8 cellular contexts compared by ENCODE assay signal in genomic region chr1:153957744-153958110, GRCh38. TPM values are rescaled to one million over a fixed set of nuclear protein-coding genes. Genes with fewer than 3 reads are reported as not detected.
DNase-seq lines count a peak whose midpoint lies in the region; ATAC-seq and TF ChIP-seq lines count a peak whose summit lies in the region.

No MANE protein-coding gene starts in this region.

- CTCF ChIA-PET in activated CD8-positive, alpha-beta T cell treated with anti-CD3 and anti-CD28 coated beads, Interleukin-2, amount 10 ng/mL, durations not matched to agents 7 days and 5 days (lab: Charles Lee): interaction anchor here (3.2 to 5.4 kb wide), 4 partner anchors 10 to 29 kb away, joined by 10 to 48 read pairs (median 29); partner anchors contain the start of genes CREB3L4, DENND4B, JTB and RAB13

- H3K27me3 ChIP-seq in HL-60 (ENCODE audit: insufficient read depth, poor library complexity, severe bottlenecking) (no peaks in the 10 kb centered on the region), rectal smooth muscle tissue (ENCODE audit: control insufficient read depth, insufficient read depth, low read length) (no peaks in the 10 kb centered on the region)

- no peaks in the 10 kb centered on the region for H3K9me3 Mint-ChIP-seq in activated CD8-positive, alpha-beta T cell treated with anti-CD3 and anti-CD28 coated beads, Interleukin-2, amount 10 ng/mL, durations not matched to agents 7 days and 5 days (ENCODE audit: insufficient read depth)

- peak overlapping the region; percentile 91 for H3K9ac ChIP-seq in rectal smooth muscle tissue (ENCODE audit: low read length)

- H3K4me1 ChIP-seq in rectal smooth muscle tissue (ENCODE audit: control insufficient read depth, insufficient read depth, low read length): peaks cover 15% of the 10 kb centered on the region

- H3K4me3 ChIP-seq in AG10803 (ENCODE audit: low read length): peak overlapping the region; percentile 96
- peak overlapping the region; percentile 96 for H3K4me3 ChIP-seq in HL-60 (replicated peaks; ENCODE audit: insufficient read depth, low read length)
- H3K4me3 ChIP-seq in foreskin fibroblast (ENCODE audit: low read depth in 1 of 2, low read length in 2 of 2): peak overlapping the region; percentile 59 to 93
- H3K4me3 ChIP-seq in rectal smooth muscle tissue (ENCODE audit: low read length): peak overlapping the region; percentile 93

- DNase-seq in AG10803 (ENCODE audit: low read depth) (no peak), HL-60 (ENCODE audit: low read depth in 1 of 2, low spot score in 1 of 2) (peak in 1 of 2 experiments; percentile 42), foreskin fibroblast (peak in 1 of 2 donors; percentile 48), T-helper 9 cell (no peak), pons (ENCODE audit: low spot score) (no peak)
- peak; percentile 62 for DNase-seq in activated CD8-positive, alpha-beta T cell treated with anti-CD3 and anti-CD28 coated beads, Interleukin-2, amount 10 ng/mL, durations not matched to agents 7 days and 5 days

- peak overlapping the region; percentile 94 for H3K27ac Mint-ChIP-seq in activated CD8-positive, alpha-beta T cell treated with anti-CD3 and anti-CD28 coated beads, Interleukin-2, amount 10 ng/mL, durations not matched to agents 7 days and 5 days

- peaks cover 71% of the 10 kb centered on the region for H3K4me1 Mint-ChIP-seq in activated CD8-positive, alpha-beta T cell treated with anti-CD3 and anti-CD28 coated beads, Interleukin-2, amount 10 ng/mL, durations not matched to agents 7 days and 5 days (ENCODE audit: low read depth)

- peak overlapping the region; percentile 88 for H3K27ac ChIP-seq in HL-60 (replicated peaks)
- H3K27ac ChIP-seq in rectal smooth muscle tissue (ENCODE audit: low read depth, low read length): peak overlapping the region; percentile 89

- no peaks in the 10 kb centered on the region for H3K27me3 Mint-ChIP-seq in activated CD8-positive, alpha-beta T cell treated with anti-CD3 and anti-CD28 coated beads, Interleukin-2, amount 10 ng/mL, durations not matched to agents 7 days and 5 days (ENCODE audit: low read depth)

- POLR2A ChIA-PET in activated CD8-positive, alpha-beta T cell treated with anti-CD3 and anti-CD28 coated beads, Interleukin-2, amount 10 ng/mL, durations not matched to agents 7 days and 5 days (lab: Charles Lee): interaction anchor here (1.1 to 7.4 kb wide), 7 partner anchors 10 to 35 kb away, joined by 3 to 63 read pairs (median 13); partner anchors contain the start of genes CREB3L4, DENND4B, GATAD2B and JTB

- no peak for TF ChIP-seq CTCF in AG10803 (conservative IDR thresholded peaks at IDR 0.05; ENCODE audit: low read length)
- TF ChIP-seq CTCF in HL-60 (IDR thresholded peaks at IDR 0.05; ENCODE audit: insufficient read depth, low read length): no peak
- TF ChIP-seq CTCF in foreskin fibroblast (IDR thresholded peaks at IDR 0.05; ENCODE audit: low read depth, low read length): no peak

- peak; percentile 28 for ATAC-seq in activated CD8-positive, alpha-beta T cell treated with anti-CD3 and anti-CD28 coated beads, Interleukin-2, amount 10 ng/mL, durations not matched to agents 7 days and 5 days

- peaks cover 7% of the 10 kb centered on the region for H3K36me3 ChIP-seq in rectal smooth muscle tissue (ENCODE audit: control insufficient read depth, insufficient read depth, low read length)

- H3K36me3 Mint-ChIP-seq in activated CD8-positive, alpha-beta T cell treated with anti-CD3 and anti-CD28 coated beads, Interleukin-2, amount 10 ng/mL, durations not matched to agents 7 days and 5 days (ENCODE audit: low read depth): peaks cover 39% of the 10 kb centered on the region

- H3K4me3 Mint-ChIP-seq in activated CD8-positive, alpha-beta T cell treated with anti-CD3 and anti-CD28 coated beads, Interleukin-2, amount 10 ng/mL, durations not matched to agents 7 days and 5 days: peak overlapping the region; percentile 95

- TF ChIP-seq POLR2A in GM19193 (IDR thresholded peaks at IDR 0.05; ENCODE audit: extremely low read depth, insufficient read depth, insufficient read length): peak; percentile 60

RNA-seq across cellular contexts. Expression of gene CRTC2, which starts 0.7 kb away (rescaled TPM):
- 100 to 1,000 TPM in 1 of 2 experiments, 10 to 100 TPM in 1; 85.1 to 104 TPM for total RNA-seq in activated CD8-positive, alpha-beta T cell treated with anti-CD3 and anti-CD28 coated beads, Interleukin-2, amount 10 ng/mL, durations not matched to agents 7 days and 5 days

RNA-seq across cellular contexts. Expression of gene SLC39A1, which starts 5.6 kb away (rescaled TPM):
- total RNA-seq in activated CD8-positive, alpha-beta T cell treated with anti-CD3 and anti-CD28 coated beads, Interleukin-2, amount 10 ng/mL, durations not matched to agents 7 days and 5 days: 10 to 100 TPM; 35.7 to 36.5 TPM

RNA-seq across cellular contexts. Expression of gene CREB3L4, which starts 10.0 kb away (rescaled TPM):
- 1 to 10 TPM; 5.7 to 9.0 TPM for total RNA-seq in activated CD8-positive, alpha-beta T cell treated with anti-CD3 and anti-CD28 coated beads, Interleukin-2, amount 10 ng/mL, durations not matched to agents 7 days and 5 days

RNA-seq across cellular contexts. Expression of gene DENND4B, which starts 11.2 kb away (rescaled TPM):
- 100 to 1,000 TPM; 140 to 143 TPM for total RNA-seq in activated CD8-positive, alpha-beta T cell treated with anti-CD3 and anti-CD28 coated beads, Interleukin-2, amount 10 ng/mL, durations not matched to agents 7 days and 5 days

RNA-seq across cellular contexts. Expression of gene JTB, which starts 19.7 kb away (rescaled TPM):
- 100 to 1,000 TPM; 133 to 140 TPM for total RNA-seq in activated CD8-positive, alpha-beta T cell treated with anti-CD3 and anti-CD28 coated beads, Interleukin-2, amount 10 ng/mL, durations not matched to agents 7 days and 5 days
